In genomic region chr13:106513608-106514007, GRCh38 we compare ENCODE assay signal across 21 cellular contexts. TPM values are rescaled to one million over a fixed set of nuclear protein-coding genes. Genes with fewer than 3 reads are reported as not detected.
DNase-seq lines count a peak whose midpoint lies in the region; ATAC-seq, FAIRE-seq and TF ChIP-seq lines count a peak whose summit lies in the region.
"Had no signal": no experiment of that assay in that cellular context is flagged by ENCODE, and none has a peak within 500 bp of the region (broad histone marks: within the 10 kb centered on the region; RNA-seq: fewer than 3 reads in every experiment).

No MANE protein-coding gene starts in this region.

- no peaks in the 10 kb centered on the region for H3F3A ChIP-seq in smooth muscle cell (ENCODE audit: low read depth)

- H2BK120ac ChIP-seq in IMR-90 (ENCODE audit: low read depth, low read length), result no peak overlapping the region; the same call in 1 of the 2 replicates

- H3K4me3 Mint-ChIP-seq in chondrocyte (ENCODE audit: unreplicated experiment), result no peak overlapping the region
- H3K4me3 Mint-ChIP-seq: activated naive CD8-positive, alpha-beta T cell; activated T-helper 17 cell treated with anti-CD3 and anti-CD28 coated beads, Interleukin-2, amount 50 U/mL, for 72 hours; CD4-positive, alpha-beta T cell; T-helper 17 cell had no signal

- CTCF ChIA-PET in IMR-90 (lab: Yijun Ruan, JAX), result no interaction called here

- H2AFZ ChIP-seq in IMR-90 (replicated peaks; ENCODE audit: low read length, poor library complexity) (no peak overlapping the region), keratinocyte (ENCODE audit: control insufficient read depth, low read length) (no peak overlapping the region), smooth muscle cell (ENCODE audit: low read depth) (no peak overlapping the region)

- no peaks in the 10 kb centered on the region for H3K27me3 Mint-ChIP-seq in chondrocyte (ENCODE audit: low read depth)

- no peak overlapping the region for H3K9ac ChIP-seq in IMR-90 (ENCODE audit: low read depth, low read length)
- peak overlapping the region; percentile 0 for H3K9ac ChIP-seq in keratinocyte (ENCODE audit: control insufficient read depth, extremely low read depth, insufficient read depth, low read length)
- H3K9ac ChIP-seq in smooth muscle cell (ENCODE audit: low read depth), result no peak overlapping the region
- no peak overlapping the region for H3K9ac ChIP-seq in kidney (ENCODE audit: low read length in 2 of 2)

- H3K4me3 ChIP-seq in IMR-90 (ENCODE audit: insufficient read depth, low read depth, low read length) (no peak overlapping the region), keratinocyte (ENCODE audit: control insufficient read depth in 2 of 3, extremely low read depth in 1 of 3, insufficient read depth in 2 of 3, low read depth in 1 of 3, low read length in 3 of 3) (peak overlapping the region in 2 of 3 experiments; percentile 14 to 31), smooth muscle cell (no peak overlapping the region), kidney (ENCODE audit: low read length in 2 of 2) (no peak overlapping the region)
- H3K4me3 ChIP-seq: heart left ventricle, thyroid gland had no signal

- no peak overlapping the region for H3K56ac ChIP-seq in IMR-90 (ENCODE audit: extremely low read depth, insufficient read depth, low read length)

- no peak overlapping the region for H4K8ac ChIP-seq in IMR-90 (ENCODE audit: low read depth in 2 of 2, low read length in 2 of 2)

- H2BK5ac ChIP-seq in IMR-90 (ENCODE audit: low read depth, low read length, poor library complexity, severe bottlenecking), result no peak overlapping the region

- no peak for ATAC-seq in IMR-90 (ENCODE audit: low read depth)
- no peak for ATAC-seq in HG03442 (IDR thresholded peaks at IDR 0.05; ENCODE audit: unreplicated experiment)
- ATAC-seq: activated T-helper 17 cell treated with anti-CD3 and anti-CD28 coated beads, Interleukin-2, amount 50 U/mL, for 72 hours; heart left ventricle; T-helper 17 cell had no signal

- peaks cover 4 to 36% of the 10 kb centered on the region in 2 experiments; a peak in 2 of 4 replicates for H3K79me1 ChIP-seq in IMR-90 (ENCODE audit: low read depth in 1 of 2, low read length in 2 of 2)

- DNase-seq in IMR-90 (no peak), chondrocyte (ENCODE audit: low spot score) (no peak), keratinocyte (ENCODE audit: low read depth, low spot score) (no peak), smooth muscle cell (lab: John Stamatoyannopoulos, UW; ENCODE audit: unreplicated experiment) (no peak), cerebellar nuclear complex (lab: John Stamatoyannopoulos, UW) (no peak), kidney (no peak), activated gamma-delta T cell treated with Interleukin-2 at 50 U/mL for 16 hours (no peak)
- DNase-seq: activated CD4-positive, alpha-beta T cell treated with anti-CD3 and anti-CD28 coated beads, Interleukin-2, amount 50 U/mL, for 1 hour; CD4-positive, alpha-beta T cell; GDM1; heart left ventricle; NK-92 treated with Interleukin-12 subunit alpha and Interleukin-12 subunit beta, amount 100 ng/mL, for 24 hours; small intestine; stimulated activated CD4-positive, alpha-beta T cell treated with anti-CD3 and anti-CD28 coated beads, Interleukin-2, amount 100 ng/mL, for 48 hours; stimulated activated naive CD4-positive, alpha-beta T cell; T-helper 17 cell; thyroid gland had no signal

- H3K18ac ChIP-seq in IMR-90 (ENCODE audit: low read depth, low read length), result no peak overlapping the region

- peaks cover 6% of the 10 kb centered on the region for H3K36me3 Mint-ChIP-seq in chondrocyte (ENCODE audit: low read depth)
- H3K36me3 Mint-ChIP-seq: activated naive CD8-positive, alpha-beta T cell had no signal

- H3K4me2 ChIP-seq in IMR-90 (ENCODE audit: low read depth, low read length), result no peak overlapping the region
- peak overlapping the region; percentile 68 for H3K4me2 ChIP-seq in keratinocyte (ENCODE audit: control insufficient read depth, extremely low read depth, insufficient read depth, low read depth, low read length)
- H3K4me2 ChIP-seq in smooth muscle cell, result peak overlapping the region; percentile 73

- H4K91ac ChIP-seq in IMR-90 (ENCODE audit: insufficient read depth, low read depth, low read length), result no peak overlapping the region

- TF ChIP-seq RAD21 in IMR-90 (IDR thresholded peaks at IDR 0.05; ENCODE audit: low read length), result no peak

- peaks cover 97% of the 10 kb centered on the region for H3K79me2 ChIP-seq in keratinocyte (ENCODE audit: control insufficient read depth, insufficient read depth, low read length)
- H3K79me2 ChIP-seq in smooth muscle cell (ENCODE audit: low read depth), result peaks cover 89% of the 10 kb centered on the region

- H3K9me3 ChIP-seq in IMR-90 (ENCODE audit: control insufficient read depth, insufficient read depth, low read length) (no peaks in the 10 kb centered on the region), keratinocyte (ENCODE audit: control insufficient read depth, low read depth, low read length) (no peaks in the 10 kb centered on the region), smooth muscle cell (replicated peaks; ENCODE audit: low read depth) (no peaks in the 10 kb centered on the region), kidney (ENCODE audit: control insufficient read depth in 1 of 2, low read length in 2 of 2) (no peaks in the 10 kb centered on the region)
- H3K9me3 ChIP-seq: heart left ventricle, neutrophil, thyroid gland had no signal

- peaks cover 4% of the 10 kb centered on the region; the same call in 1 of the 2 replicates for H3K9me1 ChIP-seq in IMR-90 (ENCODE audit: insufficient read depth, low read length)
- H3K9me1 ChIP-seq in keratinocyte (ENCODE audit: control insufficient read depth, extremely low read depth, insufficient read depth, low read length), result no peaks in the 10 kb centered on the region

- H3K4ac ChIP-seq in IMR-90 (ENCODE audit: low read depth, low read length), result 0 out of 2 replicates have a peak overlapping the region, but pooled peaks have one; percentile 16

- H3K27me3 ChIP-seq in IMR-90 (ENCODE audit: control insufficient read depth, insufficient read depth, low read length) (no peaks in the 10 kb centered on the region), keratinocyte (ENCODE audit: control insufficient read depth, extremely low read depth, insufficient read depth, low read length) (no peaks in the 10 kb centered on the region), smooth muscle cell (ENCODE audit: low read depth) (no peaks in the 10 kb centered on the region)
- H3K27me3 ChIP-seq: heart left ventricle, thyroid gland had no signal

- TF ChIP-seq CTCF in IMR-90 (conservative IDR thresholded peaks at IDR 0.05; ENCODE audit: low read depth, low read length), result no peak
- no peak for TF ChIP-seq CTCF in chondrocyte (IDR thresholded peaks at IDR 0.05)
- TF ChIP-seq CTCF in keratinocyte (optimal IDR thresholded peaks at IDR 0.05 in 1 of 3, IDR thresholded peaks at IDR 0.05 in 1 of 3, conservative IDR thresholded peaks at IDR 0.05 in 1 of 3; ENCODE audit: extremely low read depth in 1 of 3, insufficient read depth in 2 of 3, low read length in 3 of 3), result no peak
- no peak for TF ChIP-seq CTCF in smooth muscle cell (IDR thresholded peaks at IDR 0.05; ENCODE audit: borderline replicate concordance, insufficient read depth, poor library complexity, severe bottlenecking)
- no peak for TF ChIP-seq CTCF in kidney (IDR thresholded peaks at IDR 0.05; ENCODE audit: borderline replicate concordance, extremely low read depth, insufficient read depth)

- no peak overlapping the region for H2AK5ac ChIP-seq in IMR-90 (ENCODE audit: low read depth, low read length)

- H3K9me3 Mint-ChIP-seq in chondrocyte (ENCODE audit: low read depth), result no peaks in the 10 kb centered on the region
- H3K9me3 Mint-ChIP-seq: activated T-helper 17 cell treated with anti-CD3 and anti-CD28 coated beads, Interleukin-2, amount 50 U/mL, for 72 hours; CD4-positive, alpha-beta T cell had no signal

- H3K4me1 Mint-ChIP-seq in chondrocyte (ENCODE audit: low read depth), result peaks cover 41% of the 10 kb centered on the region
- H3K4me1 Mint-ChIP-seq: activated T-helper 17 cell treated with anti-CD3 and anti-CD28 coated beads, Interleukin-2, amount 50 U/mL, for 72 hours; T-helper 17 cell had no signal

- dilution Hi-C loops in IMR-90 (cut with HindIII; ENCODE audit: low sequenced_read_pairs, unreplicated experiment), result no loop called here
- dilution Hi-C loops in keratinocyte (cut with MboI; ENCODE audit: extremely low pct_ligation_motif_present, low sequenced_read_pairs), result no loop called here

- no peak overlapping the region for H4K5ac ChIP-seq in IMR-90 (ENCODE audit: low read depth, low read length)

- 100% methylated on average over 1 of the region's 4 CpGs; no CpG with 5 or more reads in 1 of the 2 experiments for WGBS in IMR-90 (ENCODE audit: extremely low coverage in 2 of 2, insufficient read length in 1 of 2), 2 experiments
- WGBS in smooth muscle cell (ENCODE audit: low lambda C conversion rate), result 34% methylated on average over 4 of the region's 4 CpGs

- no peak overlapping the region for H2BK15ac ChIP-seq in IMR-90 (ENCODE audit: low read depth, low read length)

- no peaks in the 10 kb centered on the region for H4K20me1 ChIP-seq in IMR-90 (ENCODE audit: insufficient read depth, low read length)
- no peaks in the 10 kb centered on the region for H4K20me1 ChIP-seq in keratinocyte (ENCODE audit: control insufficient read depth, extremely low read depth, insufficient read depth, low read length)
- peaks cover 4% of the 10 kb centered on the region for H4K20me1 ChIP-seq in smooth muscle cell (ENCODE audit: low read depth)

- no peak overlapping the region; the same call in 1 of the 2 replicates for H3K23ac ChIP-seq in IMR-90 (ENCODE audit: low read depth, low read length)

- no TSS peak for BruUV-seq in IMR-90 (replicated peaks; lab: Mats Ljungman, UMichigan)

- TF ChIP-seq POLR2A in IMR-90 (IDR thresholded peaks at IDR 0.05; ENCODE audit: low read depth, low read length), result no peak

- no peak for FAIRE-seq in keratinocyte (lab: Jason Lieb, UNC)
- no peak for FAIRE-seq in kidney (lab: Jason Lieb, UNC)
- FAIRE-seq: small intestine had no signal

- peak overlapping the region; percentile 55 for H3K27ac Mint-ChIP-seq in chondrocyte (ENCODE audit: unreplicated experiment)
- H3K27ac Mint-ChIP-seq: activated naive CD8-positive, alpha-beta T cell; activated T-helper 17 cell treated with anti-CD3 and anti-CD28 coated beads, Interleukin-2, amount 50 U/mL, for 72 hours; CD4-positive, alpha-beta T cell; T-helper 17 cell had no signal

- in situ Hi-C loops in IMR-90 (cut with MboI; ENCODE audit: low sequenced_read_pairs), result loop anchor here (25.0 kb wide), 1 partner anchor 426 kb away; no protein-coding TSS in a partner anchor

- H3K36me3 ChIP-seq in IMR-90 (ENCODE audit: control insufficient read depth, insufficient read depth, low read length) (no peaks in the 10 kb centered on the region), keratinocyte (ENCODE audit: control insufficient read depth in 2 of 2, extremely low read depth in 1 of 2, insufficient read depth in 2 of 2, low read length in 2 of 2) (peaks cover 7 to 15% of the 10 kb centered on the region in 2 experiments), smooth muscle cell (ENCODE audit: low read depth) (no peaks in the 10 kb centered on the region), kidney (ENCODE audit: control insufficient read depth in 1 of 2, insufficient read depth in 2 of 2, low read length in 2 of 2) (no peaks in the 10 kb centered on the region)
- H3K36me3 ChIP-seq: neutrophil, thyroid gland had no signal

- intact Hi-C loops in IMR-90 (cut with micrococcal nuclease) (no loop called here), kidney (cut with DNase I) (no loop called here)

- no peak overlapping the region for H3K27ac ChIP-seq in IMR-90 (ENCODE audit: insufficient read depth, low read length)
- H3K27ac ChIP-seq in keratinocyte (ENCODE audit: control insufficient read depth, insufficient read depth, low read length), result peak overlapping the region; percentile 63
- peak overlapping the region; percentile 59 for H3K27ac ChIP-seq in smooth muscle cell (ENCODE audit: low read depth)
- H3K27ac ChIP-seq in kidney (ENCODE audit: low read depth in 2 of 2, low read length in 2 of 2), result no peak overlapping the region
- H3K27ac ChIP-seq: heart left ventricle, neutrophil, thyroid gland had no signal

- POLR2A ChIA-PET in IMR-90 (lab: Charles Lee; ENCODE audit: unreplicated experiment), result no interaction called here

- H3K4me1 ChIP-seq in IMR-90 (ENCODE audit: control insufficient read depth, insufficient read depth, low read length) (peaks cover 2% of the 10 kb centered on the region; the same call in 1 of the 2 replicates), keratinocyte (ENCODE audit: control insufficient read depth, extremely low read depth, insufficient read depth, low read length) (peaks cover 38% of the 10 kb centered on the region), smooth muscle cell (ENCODE audit: low read depth) (peaks cover 42% of the 10 kb centered on the region), kidney (ENCODE audit: control insufficient read depth in 1 of 2, insufficient read depth in 1 of 2, low read depth in 1 of 2, low read length in 2 of 2) (no peaks in the 10 kb centered on the region)
- H3K4me1 ChIP-seq: thyroid gland had no signal

- no peak overlapping the region for H2AK9ac ChIP-seq in IMR-90 (replicated peaks; ENCODE audit: low read depth, low read length, poor library complexity)

- H3K14ac ChIP-seq in IMR-90 (replicated peaks; ENCODE audit: low read depth, low read length), result peak overlapping the region; percentile 21; the same call in 1 of the 2 replicates

- H2BK20ac ChIP-seq in IMR-90 (ENCODE audit: low read depth, low read length), result no peak overlapping the region

RNA-seq across cellular contexts. Expression of gene EFNB2, which starts 21.9 kb away (rescaled TPM):
- total RNA-seq in IMR-90 (2012; rRNA removed) (5.4 and 6.9 TPM in 2 replicates), chondrocyte (36.6 to 54.2 TPM (median 37.1 TPM) in 3 replicates), smooth muscle cell (35.0 and 42.0 TPM in 2 replicates), kidney (32.8 TPM)
- polyA plus RNA-seq in IMR-90 (2012; rRNA removed) (5.9 and 6.0 TPM in 2 replicates), keratinocyte (29.4 to 68.0 TPM (median 38.9 TPM) in 3 replicates), smooth muscle cell (15.5 and 38.8 TPM in 2 replicates), kidney (ENCODE audit: insufficient read depth, low read depth, low replicate concordance) (12.7 TPM)
- polyA plus RNA-seq in IMR-90 (2012; cell fraction: cytosol; rRNA removed), result 3.7 and 4.0 TPM in 2 replicates
- 4.0 and 5.2 TPM in 2 replicates for polyA plus RNA-seq in IMR-90 (2012; cell fraction: nucleus; rRNA removed; ENCODE audit: low replicate concordance)
- polyA plus RNA-seq in keratinocyte (2011; ENCODE audit: low read depth), result 15.9 TPM
- polyA plus RNA-seq in keratinocyte (2011; cell fraction: cytosol; rRNA removed), result 29.4 and 32.8 TPM in 2 replicates
- 74.1 and 79.8 TPM in 2 replicates for polyA plus RNA-seq in keratinocyte (2011; cell fraction: nucleus; rRNA removed)
- polyA plus RNA-seq in keratinocyte (2012; ENCODE audit: low replicate concordance), result 23.1 and 66.7 TPM in 2 replicates
- 49.3 to 103 TPM (median 57.1 TPM) in 3 replicates for polyA minus RNA-seq in keratinocyte
- 43.4 TPM for polyA minus RNA-seq in keratinocyte (2011; cell fraction: cytosol; rRNA and poly(A)+ RNA removed)
- polyA minus RNA-seq in keratinocyte (2011; cell fraction: nucleus; rRNA and poly(A)+ RNA removed), result 64.7 and 91.4 TPM in 2 replicates

RNA-seq across cellular contexts. Expression of gene ARGLU1, which starts 54.3 kb away (rescaled TPM):
- 11.1 and 28.1 TPM in 2 replicates for total RNA-seq in IMR-90 (2012; rRNA removed)
- 50.0 and 51.4 TPM in 2 replicates for polyA plus RNA-seq in IMR-90 (2012; rRNA removed)
- 10.8 and 11.3 TPM in 2 replicates for polyA plus RNA-seq in IMR-90 (2012; cell fraction: cytosol; rRNA removed)
- polyA plus RNA-seq in IMR-90 (2012; cell fraction: nucleus; rRNA removed; ENCODE audit: low replicate concordance), result 142 and 399 TPM in 2 replicates
- 48.5 to 55.6 TPM (median 51.6 TPM) in 3 replicates for total RNA-seq in chondrocyte
- polyA plus RNA-seq in keratinocyte, result 33.0 to 96.8 TPM (median 75.8 TPM) in 3 replicates
- 302 TPM for polyA plus RNA-seq in keratinocyte (2011; ENCODE audit: low read depth)
- polyA plus RNA-seq in keratinocyte (2011; cell fraction: cytosol; rRNA removed), result 14.5 and 18.8 TPM in 2 replicates
- 213 and 302 TPM in 2 replicates for polyA plus RNA-seq in keratinocyte (2011; cell fraction: nucleus; rRNA removed)
- 38.4 and 51.4 TPM in 2 replicates for polyA plus RNA-seq in keratinocyte (2012; ENCODE audit: low replicate concordance)
- polyA minus RNA-seq in keratinocyte, result 1.2 to 14.4 TPM (median 6.1 TPM) in 3 replicates
- 10.4 TPM for polyA minus RNA-seq in keratinocyte (2011; cell fraction: cytosol; rRNA and poly(A)+ RNA removed)
- 30.1 and 37.9 TPM in 2 replicates for polyA minus RNA-seq in keratinocyte (2011; cell fraction: nucleus; rRNA and poly(A)+ RNA removed)
- total RNA-seq in smooth muscle cell, result 43.6 and 78.7 TPM in 2 replicates
- polyA plus RNA-seq in smooth muscle cell, result 36.5 and 45.8 TPM in 2 replicates
- total RNA-seq in kidney, result 86.7 TPM
- 39.0 TPM for polyA plus RNA-seq in kidney (ENCODE audit: insufficient read depth, low read depth, low replicate concordance)

Comparison
In these comparisons a context has a peak if more than half of its experiments do, and no peak if none do; other contexts are left out.
1. H3K27ac ChIP-seq: peak in keratinocyte (single experiment) and smooth muscle cell (single experiment); none in IMR-90 (single experiment) and kidney (0 of 2).
2. H3K4me3 ChIP-seq: peak in keratinocyte (2 of 3); none in IMR-90 (single experiment), smooth muscle cell (single experiment) and kidney (0 of 2).